ENCODE assay signal across 12 cellular contexts in the genomic region with DNA sequence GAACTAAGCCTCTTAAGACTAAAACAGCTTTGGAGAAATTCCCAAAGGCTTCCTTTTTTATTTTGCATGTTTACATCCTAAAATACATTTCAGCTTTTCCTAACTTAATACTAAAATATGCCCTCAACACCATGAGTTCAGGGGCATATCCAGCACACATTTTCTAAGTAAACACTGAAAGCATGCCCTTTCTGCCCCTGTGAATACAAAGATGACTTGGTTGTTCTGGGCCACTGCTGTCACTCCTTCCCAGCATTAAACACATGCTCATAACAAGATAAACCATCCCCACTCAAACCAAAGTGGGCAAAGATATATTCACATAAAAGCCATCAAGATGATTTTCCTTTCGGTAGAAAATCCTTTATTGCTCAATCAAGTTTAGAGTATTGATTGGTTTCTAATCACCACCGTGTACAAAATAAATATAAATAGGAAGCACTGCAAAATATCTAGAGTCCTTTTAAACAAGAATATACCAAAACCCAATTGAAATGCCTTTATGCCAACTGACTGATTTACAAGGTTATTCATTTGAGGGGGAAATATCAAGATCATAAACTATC. TPM values are rescaled to one million over a fixed set of nuclear protein-coding genes. Genes with fewer than 3 reads are reported as not detected.
DNase-seq lines count a peak whose midpoint lies in the region; ATAC-seq and TF ChIP-seq lines count a peak whose summit lies in the region.
"Had no signal": no experiment of that assay in that cellular context is flagged by ENCODE, and none has a peak within 500 bp of the region (broad histone marks: within the 10 kb centered on the region; RNA-seq: fewer than 3 reads in every experiment).

No MANE protein-coding gene starts in this region.

- no peaks in the 10 kb centered on the region for H3K9me3 Mint-ChIP-seq in glutamatergic neuron (ENCODE audit: unreplicated experiment)
- H3K9me3 Mint-ChIP-seq in stimulated activated naive CD8-positive, alpha-beta T cell treated with anti-CD3 and anti-CD28 coated beads, Interleukin-15, amount 100 ng/mL, for 72 hours = no peaks in the 10 kb centered on the region

- peaks cover 9% of the 10 kb centered on the region for H3K36me3 ChIP-seq in cardiac muscle cell

- peaks cover 6% of the 10 kb centered on the region for H3K27me3 Mint-ChIP-seq in glutamatergic neuron (ENCODE audit: unreplicated experiment)
- no peaks in the 10 kb centered on the region for H3K27me3 Mint-ChIP-seq in stimulated activated naive CD8-positive, alpha-beta T cell treated with anti-CD3 and anti-CD28 coated beads, Interleukin-15, amount 100 ng/mL, for 72 hours

- ATAC-seq in Right ventricle myocardium inferior (no peak), GM19023 (IDR thresholded peaks at IDR 0.05; ENCODE audit: unreplicated experiment) (no peak)
- no peak for ATAC-seq in stimulated activated naive CD8-positive, alpha-beta T cell treated with anti-CD3 and anti-CD28 coated beads, Interleukin-15, amount 100 ng/mL, for 72 hours

- peaks cover 8% of the 10 kb centered on the region for H3K4me1 ChIP-seq in cardiac muscle cell (ENCODE audit: low read depth)

- no peaks in the 10 kb centered on the region for H3K36me3 Mint-ChIP-seq in glutamatergic neuron (ENCODE audit: unreplicated experiment)

- H3K27ac ChIP-seq in cardiac muscle cell = peak overlapping the region; percentile 41

- H3K4me3 Mint-ChIP-seq in glutamatergic neuron (ENCODE audit: unreplicated experiment) = peak overlapping the region; percentile 74
- peak overlapping the region; percentile 53 to 75 for H3K4me3 Mint-ChIP-seq in stimulated activated naive CD8-positive, alpha-beta T cell treated with anti-CD3 and anti-CD28 coated beads, Interleukin-15, amount 100 ng/mL, for 72 hours

- TF ChIP-seq CTCF in cardiac muscle cell (IDR thresholded peaks at IDR 0.05; ENCODE audit: low read depth, low read length) (no peak), glutamatergic neuron (IDR thresholded peaks at IDR 0.05; ENCODE audit: partially characterized antibody, unreplicated experiment) (no peak)

- no peaks in the 10 kb centered on the region for H3K9me3 ChIP-seq in cardiac muscle cell (ENCODE audit: low read depth)

- H3K4me3 ChIP-seq in cardiac muscle cell = peak overlapping the region; percentile 84

- no peaks in the 10 kb centered on the region for H3K27me3 ChIP-seq in cardiac muscle cell

- peak overlapping the region; percentile 16 for H3K27ac Mint-ChIP-seq in glutamatergic neuron (ENCODE audit: unreplicated experiment)
- H3K27ac Mint-ChIP-seq in stimulated activated naive CD8-positive, alpha-beta T cell treated with anti-CD3 and anti-CD28 coated beads, Interleukin-15, amount 100 ng/mL, for 72 hours = peak overlapping the region in 1 of 2 donors; percentile 52

- DNase-seq in cardiac muscle cell (ENCODE audit: low read depth in 1 of 2, low spot score in 1 of 2) (no peak), Right ventricle myocardium inferior (ENCODE audit: missing footprints) (no peak), RKO (ENCODE audit: low spot score) (peak; percentile 43), glutamatergic neuron (no peak), Kasumi-1 (lab: John Stamatoyannopoulos, UW) (no peak), hippocampal formation (lab: John Stamatoyannopoulos, UW) (no peak)
- no peak for DNase-seq in stimulated activated naive CD8-positive, alpha-beta T cell treated with anti-CD3 and anti-CD28 coated beads, Interleukin-15, amount 100 ng/mL, for 72 hours
- DNase-seq: activated effector memory CD4-positive, alpha-beta T cell treated with Interleukin-2 at 50 U/mL for 16 hours; effector CD8-positive, alpha-beta T cell; NCI-H1694 treated with DMSO at 0.1 percent for 48 hours; SW 1271 had no signal

- H3K4me1 Mint-ChIP-seq in glutamatergic neuron (ENCODE audit: low read depth, unreplicated experiment) = peaks cover 17% of the 10 kb centered on the region
- peaks cover 49% of the 10 kb centered on the region for H3K4me1 Mint-ChIP-seq in stimulated activated naive CD8-positive, alpha-beta T cell treated with anti-CD3 and anti-CD28 coated beads, Interleukin-15, amount 100 ng/mL, for 72 hours

- intact Hi-C loops in Right ventricle myocardium inferior (cut with DNase I) = loop anchor here (2.0 to 5.0 kb wide), 2 partner anchors 64 to 351 kb away; partner anchors contain the start of gene RNASE4

RNA-seq across cellular contexts. Expression of gene CCNB1IP1, which starts 1.9 kb away (rescaled TPM):
- 152 and 161 TPM in 2 replicates for total RNA-seq in cardiac muscle cell
- polyA plus RNA-seq in cardiac muscle cell = 63.7 and 76.9 TPM in 2 replicates
- 41.0 TPM for total RNA-seq in Right ventricle myocardium inferior
- 95.8 TPM for total RNA-seq in glutamatergic neuron (ENCODE audit: unreplicated experiment)

RNA-seq across cellular contexts. Expression of gene PARP2, which starts 12.3 kb away (rescaled TPM):
- total RNA-seq in cardiac muscle cell = 20.0 and 27.0 TPM in 2 replicates
- 61.1 and 97.9 TPM in 2 replicates for polyA plus RNA-seq in cardiac muscle cell
- total RNA-seq in Right ventricle myocardium inferior = 15.7 TPM
- total RNA-seq in glutamatergic neuron (ENCODE audit: unreplicated experiment) = 33.9 TPM

RNA-seq across cellular contexts. Expression of gene TTC5, which starts 25.4 kb away (rescaled TPM):
- total RNA-seq in cardiac muscle cell (10.6 and 13.9 TPM in 2 replicates), Right ventricle myocardium inferior (10.0 TPM), glutamatergic neuron (ENCODE audit: unreplicated experiment) (37.4 TPM)
- 19.4 and 25.9 TPM in 2 replicates for polyA plus RNA-seq in cardiac muscle cell
